In genomic region chr12:75364918-75365317, GRCh38 we compare ENCODE assay signal across 17 cellular contexts. TPM values are rescaled to one million over a fixed set of nuclear protein-coding genes. Genes with fewer than 3 reads are reported as not detected.
A peak's percentile ranks its signal among the peaks of the same experiment; 100 is the strongest.
DNase-seq lines count a peak whose midpoint lies in the region; ATAC-seq and TF ChIP-seq lines count a peak whose summit lies in the region.
"Had no signal": no experiment of that assay in that cellular context is flagged by ENCODE, and none has a peak within 500 bp of the region (broad histone marks: within the 10 kb centered on the region; RNA-seq: fewer than 3 reads in every experiment).

No MANE protein-coding gene starts in this region.

- DNase-seq in Right ventricle myocardium superior (no peak), cardiac septum (ENCODE audit: low spot score) (no peak), NCI-H82 treated with DMSO at 0.1 percent for 48 hours (lab: John Stamatoyannopoulos, UW; ENCODE audit: unreplicated experiment) (peak; percentile 73), fibroblast of pulmonary artery (ENCODE audit: low read depth) (peak; percentile 18), NCI-H345 (lab: John Stamatoyannopoulos, UW) (no peak)
- no peak for DNase-seq in stimulated activated CD4-positive, alpha-beta T cell treated with anti-CD3 and anti-CD28 coated beads, Interleukin-15, amount 100 ng/mL, for 24 hours
- DNase-seq: activated gamma-delta T cell treated with Interleukin-2 at 50 U/mL for 16 hours; NCI-H2107; ovary; RPMI8226; stimulated activated CD4-positive, alpha-beta T cell treated with anti-CD3 and anti-CD28 coated beads, Interleukin-1b, Interleukin-23, amount 100 ng/mL, for 48 hours; T1000 had no signal

- no peak for TF ChIP-seq CTCF in fibroblast of pulmonary artery (IDR thresholded peaks at IDR 0.05; ENCODE audit: low read length, missing control alignments)

- peak; percentile 97 for ATAC-seq in Right ventricle myocardium superior (ENCODE audit: poor library complexity)
- no peak for ATAC-seq in GM21529 (IDR thresholded peaks at IDR 0.05; ENCODE audit: unreplicated experiment)
- no peak for ATAC-seq in GM21381 (IDR thresholded peaks at IDR 0.05; ENCODE audit: unreplicated experiment)
- ATAC-seq: K562 had no signal

- intact Hi-C loops in Right ventricle myocardium superior (cut with DNase I) (no loop called here), cardiac septum (cut with DNase I) (no loop called here)

- no peak overlapping the region for H3K4me3 ChIP-seq in fibroblast of pulmonary artery (replicated peaks; ENCODE audit: low read depth, low read length)
- H3K4me3 ChIP-seq: K562, ovary, vagina had no signal

RNA-seq across cellular contexts. Expression of gene GLIPR1L2, which starts 26.0 kb away (rescaled TPM):
- total RNA-seq in Right ventricle myocardium superior (2.4 TPM), cardiac septum (2.7 TPM)
- total RNA-seq: K562 had no signal

RNA-seq across cellular contexts. Expression of gene GLIPR1L1, which starts 30.4 kb away (rescaled TPM):
- total RNA-seq in Right ventricle myocardium superior (not detected), cardiac septum (not detected)
- total RNA-seq: K562, mesothelial cell of epicardium, ovary, vagina had no signal

RNA-seq across cellular contexts. Expression of gene CAPS2, which starts 34.8 kb away (rescaled TPM):
- total RNA-seq in Right ventricle myocardium superior: 14.4 TPM
- total RNA-seq in cardiac septum: 13.6 TPM

Comparison
In these comparisons a context has a peak if more than half of its experiments do, and no peak if none do; other contexts are left out.
1. DNase-seq: peak in NCI-H82 treated with DMSO at 0.1 percent for 48 hours (single experiment) and fibroblast of pulmonary artery (single experiment); none in Right ventricle myocardium superior (single experiment), cardiac septum (single experiment), stimulated activated CD4-positive, alpha-beta T cell treated with anti-CD3 and anti-CD28 coated beads, Interleukin-15, amount 100 ng/mL, for 24 hours (single experiment) and NCI-H345 (single experiment).